In the genomic region with DNA sequence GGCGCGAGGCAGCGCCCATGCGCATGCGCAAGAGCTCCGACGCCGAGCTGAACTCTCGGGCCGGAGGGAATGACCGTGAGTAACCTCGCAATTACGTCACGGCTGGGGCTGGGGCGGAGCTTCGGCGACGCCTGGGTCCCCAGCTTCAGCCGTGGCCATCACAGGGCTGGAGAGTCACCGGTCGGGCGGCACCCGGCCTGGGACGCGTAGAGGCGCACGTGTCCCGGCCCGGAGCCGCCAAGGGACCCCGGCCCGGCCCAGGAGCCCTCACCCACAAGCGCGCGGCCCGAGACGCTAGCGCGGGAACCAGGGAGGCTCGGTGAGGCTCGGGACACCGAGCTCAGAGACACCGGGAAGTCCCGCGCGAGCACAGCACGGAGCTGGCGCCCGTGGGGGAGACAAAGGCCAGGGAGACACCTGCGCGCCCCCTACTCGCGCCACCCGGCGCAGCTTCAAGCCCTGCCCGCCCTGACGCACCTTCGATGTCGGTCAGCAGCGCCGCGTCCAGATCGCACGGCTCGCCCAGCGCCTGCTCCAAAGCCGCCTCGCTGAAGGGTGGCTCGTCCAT, we compare ENCODE assay signal across 8 cellular contexts. TPM values are rescaled to one million over a fixed set of nuclear protein-coding genes. Genes with fewer than 3 reads are reported as not detected.
DNase-seq lines count a peak whose midpoint lies in the region; ATAC-seq and TF ChIP-seq lines count a peak whose summit lies in the region.

No MANE protein-coding gene starts in this region.

- H3K4me1 Mint-ChIP-seq in CD4-positive, CD25-positive, alpha-beta regulatory T cell: peaks cover 0 to 74% (median 48%) of the 10 kb centered on the region in 4 donors
- H3K4me1 Mint-ChIP-seq in activated CD4-positive, alpha-beta memory T cell treated with anti-CD3 and anti-CD28 coated beads for 36 hours (ENCODE audit: low read depth): peaks cover 68% of the 10 kb centered on the region

- no peaks in the 10 kb centered on the region for H3K36me3 ChIP-seq in CD4-positive, CD25-positive, alpha-beta regulatory T cell (ENCODE audit: control insufficient read depth, insufficient read depth, low read length)
- no peaks in the 10 kb centered on the region for H3K36me3 ChIP-seq in right lobe of liver

- H3K27me3 ChIP-seq in CD4-positive, CD25-positive, alpha-beta regulatory T cell (ENCODE audit: control insufficient read depth, insufficient read depth, low read length): no peaks in the 10 kb centered on the region
- H3K27me3 ChIP-seq in right lobe of liver: no peaks in the 10 kb centered on the region

- intact Hi-C loops in activated CD4-positive, alpha-beta memory T cell treated with anti-CD3 and anti-CD28 coated beads for 36 hours (cut with micrococcal nuclease): loop anchor here (2.0 to 5.0 kb wide), 2 partner anchors 14 to 154 kb away; partner anchors contain the start of gene RAI1
- intact Hi-C loops in right lobe of liver (cut with DNase I): no loop called here

- peak; percentile 100 for TF ChIP-seq POLR2A in right lobe of liver (IDR thresholded peaks at IDR 0.05)

- no peak for TF ChIP-seq CTCF in right lobe of liver (IDR thresholded peaks at IDR 0.05)

- POLR2A ChIA-PET in activated CD4-positive, alpha-beta memory T cell treated with anti-CD3 and anti-CD28 coated beads for 36 hours (lab: Charles Lee): interaction anchor here (0.6 to 6.9 kb wide), 16 partner anchors 12 to 1625 kb away, joined by 3 to 135 read pairs (median 4); partner anchors contain the start of genes DRC3 and TOM1L2

- H3K4me3 Mint-ChIP-seq in CD4-positive, CD25-positive, alpha-beta regulatory T cell: peak overlapping the region; percentile 87 to 96 (median 92)
- H3K4me3 Mint-ChIP-seq in activated CD4-positive, alpha-beta memory T cell treated with anti-CD3 and anti-CD28 coated beads for 36 hours: peak overlapping the region; percentile 89

- peak overlapping the region; percentile 93 for H3K27ac ChIP-seq in CD4-positive, CD25-positive, alpha-beta regulatory T cell (ENCODE audit: insufficient read depth, low read length, poor library complexity, severe bottlenecking)
- peak overlapping the region; percentile 99 to 100 (median 99) for H3K27ac ChIP-seq in right lobe of liver

- H3K4me3 ChIP-seq in CD4-positive, CD25-positive, alpha-beta regulatory T cell (ENCODE audit: low read depth, low read length): peak overlapping the region; percentile 48
- H3K4me3 ChIP-seq in right lobe of liver: peak overlapping the region; percentile 83 to 99 (median 86)

- H3K9me3 ChIP-seq in CD4-positive, CD25-positive, alpha-beta regulatory T cell (ENCODE audit: control insufficient read depth in 2 of 2, low read length in 2 of 2): no peaks in the 10 kb centered on the region
- no peaks in the 10 kb centered on the region for H3K9me3 ChIP-seq in right lobe of liver

- H3K9me3 Mint-ChIP-seq in CD4-positive, CD25-positive, alpha-beta regulatory T cell: no peaks in the 10 kb centered on the region
- H3K9me3 Mint-ChIP-seq in activated CD4-positive, alpha-beta memory T cell treated with anti-CD3 and anti-CD28 coated beads for 36 hours: no peaks in the 10 kb centered on the region

- ATAC-seq in CD4-positive, CD25-positive, alpha-beta regulatory T cell (ENCODE audit: low read depth in 2 of 2): peak; percentile 74 to 75
- peak; percentile 56 for ATAC-seq in GM19438 (IDR thresholded peaks at IDR 0.05; ENCODE audit: low read depth, unreplicated experiment)
- ATAC-seq in HG03565 (IDR thresholded peaks at IDR 0.05; ENCODE audit: unreplicated experiment): peak; percentile 46
- peak; percentile 64 to 79 (median 74) for ATAC-seq in right lobe of liver

- no peaks in the 10 kb centered on the region for H3K36me3 Mint-ChIP-seq in CD4-positive, CD25-positive, alpha-beta regulatory T cell
- H3K36me3 Mint-ChIP-seq in activated CD4-positive, alpha-beta memory T cell treated with anti-CD3 and anti-CD28 coated beads for 36 hours: peaks cover 36% of the 10 kb centered on the region

- CTCF ChIA-PET in activated CD4-positive, alpha-beta memory T cell treated with anti-CD3 and anti-CD28 coated beads for 36 hours (lab: Charles Lee): interaction anchor here (0.5 to 1.7 kb wide), 15 partner anchors 9 to 446 kb away, joined by 3 to 12 read pairs (median 5); no protein-coding TSS in a partner anchor

- H3K27me3 Mint-ChIP-seq in CD4-positive, CD25-positive, alpha-beta regulatory T cell: no peaks in the 10 kb centered on the region
- no peaks in the 10 kb centered on the region for H3K27me3 Mint-ChIP-seq in activated CD4-positive, alpha-beta memory T cell treated with anti-CD3 and anti-CD28 coated beads for 36 hours

- peak overlapping the region in 2 of 3 donors; percentile 93 to 97 for H3K27ac Mint-ChIP-seq in CD4-positive, CD25-positive, alpha-beta regulatory T cell
- H3K27ac Mint-ChIP-seq in activated CD4-positive, alpha-beta memory T cell treated with anti-CD3 and anti-CD28 coated beads for 36 hours: peak overlapping the region; percentile 96

- WGBS in right lobe of liver (ENCODE audit: insufficient coverage, low coverage, low lambda C conversion rate, missing lambda C conversion rate): no CpG with 5 or more reads among the region's 69 CpGs

- DNase-seq in CD4-positive, CD25-positive, alpha-beta regulatory T cell: peak; percentile 93 to 96 (median 94)
- DNase-seq in NCI-H748 treated with DMSO at 0.1 percent for 48 hours (lab: John Stamatoyannopoulos, UW) (peak; percentile 95), dermis microvascular lymphatic vessel endothelial cell (ENCODE audit: low read depth in 2 of 2) (peak; percentile 93 to 96), right lobe of liver (peak; percentile 99)
- peak; percentile 99 for DNase-seq in activated CD4-positive, alpha-beta memory T cell treated with anti-CD3 and anti-CD28 coated beads for 36 hours
- peak; percentile 97 for DNase-seq in stimulated activated CD4-positive, alpha-beta T cell treated with anti-CD3 and anti-CD28 coated beads, Interleukin-4, amount 100 ng/mL, for 1 hour

- peaks cover 56% of the 10 kb centered on the region for H3K4me1 ChIP-seq in CD4-positive, CD25-positive, alpha-beta regulatory T cell (ENCODE audit: control insufficient read depth, insufficient read depth, low read length, poor library complexity, severe bottlenecking)
- H3K4me1 ChIP-seq in right lobe of liver: peaks cover 0 to 83% (median 41%) of the 10 kb centered on the region in 4 donors

RNA-seq across cellular contexts. Expression of gene SREBF1, which starts 0.5 kb away (rescaled TPM):
- 141 TPM for total RNA-seq in CD4-positive, CD25-positive, alpha-beta regulatory T cell
- polyA plus RNA-seq in CD4-positive, CD25-positive, alpha-beta regulatory T cell: 1 to 10 TPM; 4.5 to 6.7 (median 6.0) TPM
- 100 to 1,000 TPM in 1 of 2 experiments, 10 to 100 TPM in 1; 93.7 to 106 TPM for total RNA-seq in activated CD4-positive, alpha-beta memory T cell treated with anti-CD3 and anti-CD28 coated beads for 36 hours
- total RNA-seq in dermis microvascular lymphatic vessel endothelial cell: 39.7 and 48.2 TPM in 2 replicates
- total RNA-seq in right lobe of liver: 100 to 1,000 TPM in 4 of 6 experiments, 10 to 100 TPM in 2; 63.8 to 246 (median 173) TPM

Comparison
In these comparisons a context has a peak if more than half of its experiments do, and no peak if none do; other contexts are left out.
1. Peak in every context shown above with its lines: DNase-seq, ATAC-seq, H3K4me3 ChIP-seq and H3K27ac ChIP-seq.